In the genomic region with DNA sequence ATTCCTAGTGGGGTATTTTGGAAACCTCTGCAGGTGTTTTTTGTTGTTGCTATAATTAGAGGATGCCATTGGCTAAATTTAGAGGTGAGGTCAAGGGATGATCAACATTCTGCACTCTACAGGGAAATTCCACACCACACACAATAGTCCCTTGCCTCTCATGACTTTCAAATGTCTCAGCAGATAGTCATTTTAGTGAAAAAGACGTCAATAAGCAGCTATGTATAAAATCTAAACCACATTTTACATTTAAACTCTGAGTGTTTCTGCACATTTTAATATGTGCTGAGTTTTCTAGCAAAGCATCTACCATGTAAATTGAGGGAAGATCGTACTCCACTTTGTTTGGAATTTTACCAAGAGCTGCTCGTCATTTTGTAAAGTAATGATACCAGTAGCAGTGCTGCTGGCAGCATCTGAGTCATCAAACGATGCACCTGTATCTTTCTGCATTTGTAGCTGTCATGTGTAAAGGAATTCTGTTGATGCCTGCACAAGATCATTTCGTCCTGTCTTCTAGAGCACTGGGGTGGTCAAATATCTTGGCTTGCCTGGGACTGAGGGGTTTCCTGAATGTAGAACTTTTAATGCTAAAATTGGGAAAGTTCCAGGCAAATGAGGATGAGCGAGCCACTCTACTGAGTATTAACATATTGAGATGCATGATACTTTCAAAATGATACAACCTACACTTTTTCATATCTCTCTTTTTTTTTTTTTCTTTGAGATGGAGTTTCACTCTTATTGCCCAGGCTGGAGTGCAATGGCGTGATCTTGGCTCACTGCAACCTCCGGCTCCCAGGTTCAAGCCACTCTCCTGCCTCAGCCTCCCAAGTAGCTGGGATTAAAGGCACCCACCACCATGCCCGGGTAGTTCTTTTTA, we compare ENCODE assay signal across 9 cellular contexts.
DNase-seq lines count a peak whose midpoint lies in the region; ATAC-seq, FAIRE-seq and TF ChIP-seq lines count a peak whose summit lies in the region.
"Had no signal": no experiment of that assay in that cellular context is flagged by ENCODE, and none has a peak within 500 bp of the region (broad histone marks: within the 10 kb centered on the region; RNA-seq: fewer than 3 reads in every experiment).

No MANE protein-coding gene starts in this region.

- H3K27me3 ChIP-seq in BJ (ENCODE audit: control insufficient read depth, insufficient read depth, low read length) = no peaks in the 10 kb centered on the region
- H3K27me3 ChIP-seq: MG63 had no signal

- POLR2A ChIA-PET in BJ (lab: Charles Lee) = interaction anchor here (0.6 kb wide), 1 partner anchor 25 kb away, joined by 4 read pairs; no protein-coding TSS in a partner anchor

- no peak overlapping the region for H3K4me3 Mint-ChIP-seq in effector memory CD8-positive, alpha-beta T cell

- DNase-seq in BJ (ENCODE audit: low read depth) (peak; percentile 56), GM19239 (ENCODE audit: insufficient read length, low spot score) (no peak), dedifferentiated amniotic fluid mesenchymal stem cell (ENCODE audit: extremely low spot score) (peak; percentile 25), T-helper 1 cell (no peak), substantia nigra (lab: John Stamatoyannopoulos, UW) (no peak)
- no peak for DNase-seq in effector memory CD8-positive, alpha-beta T cell
- DNase-seq: MG63 had no signal

- H3K27ac ChIP-seq in substantia nigra (ENCODE audit: low read depth, low read length, poor library complexity, severe bottlenecking) = no peak overlapping the region

- H3K36me3 ChIP-seq in BJ (ENCODE audit: control insufficient read depth, insufficient read depth, low read length) = no peaks in the 10 kb centered on the region
- H3K36me3 ChIP-seq: MG63 had no signal

- TF ChIP-seq CTCF in BJ (IDR thresholded peaks at IDR 0.05; ENCODE audit: insufficient read depth, low read depth, low read length) = no peak

- peaks cover 0 to 7% of the 10 kb centered on the region in 2 donors for H3K9me3 Mint-ChIP-seq in effector memory CD8-positive, alpha-beta T cell

- FAIRE-seq in GM19239 (lab: Jason Lieb, UNC) = peak; percentile 81

- H3K27me3 Mint-ChIP-seq in effector memory CD8-positive, alpha-beta T cell = no peaks in the 10 kb centered on the region

- no peak overlapping the region for H3K27ac Mint-ChIP-seq in effector memory CD8-positive, alpha-beta T cell

- H3K4me3 ChIP-seq in BJ (ENCODE audit: low read depth, low read length) = no peak overlapping the region
- H3K4me3 ChIP-seq: MG63 had no signal

- no peaks in the 10 kb centered on the region for H3K36me3 Mint-ChIP-seq in effector memory CD8-positive, alpha-beta T cell (ENCODE audit: insufficient read depth)

- no peaks in the 10 kb centered on the region for H3K4me1 Mint-ChIP-seq in effector memory CD8-positive, alpha-beta T cell (ENCODE audit: low read depth in 2 of 2)

- CTCF ChIA-PET in BJ (lab: Yijun Ruan, JAX) = interaction anchor here (0.8 to 1.2 kb wide), 3 partner anchors 16 to 171 kb away, joined by 3 to 5 read pairs (median 3); no protein-coding TSS in a partner anchor

- ATAC-seq in HG02981 (IDR thresholded peaks at IDR 0.05; ENCODE audit: unreplicated experiment) = peak; percentile 65
- ATAC-seq in effector memory CD8-positive, alpha-beta T cell (replicated peaks) = no peak
- ATAC-seq in HG03521 (IDR thresholded peaks at IDR 0.05; ENCODE audit: unreplicated experiment) = no peak

Comparison
In these comparisons a context has a peak if more than half of its experiments do, and no peak if none do; other contexts are left out.
1. DNase-seq: peak in BJ (single experiment) and dedifferentiated amniotic fluid mesenchymal stem cell (single experiment); none in GM19239 (single experiment), effector memory CD8-positive, alpha-beta T cell (0 of 3), T-helper 1 cell (0 of 5) and substantia nigra (0 of 49).